In the genomic region with DNA sequence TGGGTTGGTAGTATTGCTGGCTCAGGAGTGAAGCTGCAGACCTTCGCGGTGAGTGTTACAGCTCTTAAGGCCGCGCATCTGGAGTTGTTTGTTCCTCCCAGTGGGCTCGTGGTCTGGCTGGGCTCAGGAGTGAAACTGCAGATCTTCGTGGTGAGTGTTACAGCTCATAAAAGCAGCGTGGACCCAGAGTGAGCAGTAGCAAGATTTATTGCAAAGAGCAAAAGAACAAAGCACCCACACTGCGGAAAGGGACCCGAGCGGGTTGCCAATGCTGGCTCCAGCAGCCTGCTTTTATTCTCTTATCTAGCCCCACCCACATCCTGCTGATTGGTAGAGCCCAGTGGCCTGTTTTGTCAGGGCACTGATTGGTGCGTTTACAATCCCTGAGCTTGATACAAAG, we compare ENCODE assay signal across 9 cellular contexts. TPM values are rescaled to one million over a fixed set of nuclear protein-coding genes. Genes with fewer than 3 reads are reported as not detected.
DNase-seq lines count a peak whose midpoint lies in the region; ATAC-seq, FAIRE-seq and TF ChIP-seq lines count a peak whose summit lies in the region.
"Not testable (repeated sequence)": the region's sequence is repeated elsewhere in the genome, so short reads cannot be mapped to it uniquely, and the experiment has no call there.
"Had no signal": no experiment of that assay in that cellular context is flagged by ENCODE, and none has a peak within 500 bp of the region (broad histone marks: within the 10 kb centered on the region; RNA-seq: fewer than 3 reads in every experiment).

No MANE protein-coding gene starts in this region.

- intact Hi-C loops in IMR-90 (cut with micrococcal nuclease); GM12878 (cut with micrococcal nuclease; ENCODE audit: unreplicated experiment); psoas muscle (cut with DNase I): not testable (repeated sequence)

- H3K9me3 ChIP-seq in IMR-90 (ENCODE audit: control insufficient read depth, insufficient read depth, low read length); GM12878 (replicated peaks; ENCODE audit: control insufficient read depth, insufficient read depth, low read length); psoas muscle; thoracic aorta: not testable (repeated sequence)

- dilution Hi-C loops in IMR-90 (cut with HindIII; ENCODE audit: low sequenced_read_pairs, unreplicated experiment): not testable (repeated sequence)

- H3K9ac ChIP-seq in IMR-90 (ENCODE audit: low read depth, low read length); GM12878 (ENCODE audit: control insufficient read depth, insufficient read depth, low read length): not testable (repeated sequence)

- not testable (repeated sequence) for H3K23ac ChIP-seq in IMR-90 (ENCODE audit: low read depth, low read length)

- not testable (repeated sequence) for H4K20me1 ChIP-seq in IMR-90 (ENCODE audit: insufficient read depth, low read length); GM12878 (ENCODE audit: control insufficient read depth, insufficient read depth)

- H3K14ac ChIP-seq in IMR-90 (replicated peaks; ENCODE audit: low read depth, low read length): not testable (repeated sequence)

- not testable (repeated sequence) for H2AK5ac ChIP-seq in IMR-90 (ENCODE audit: low read depth, low read length)

- RAD21 ChIA-PET in GM12878 (lab: Charles Lee; ENCODE audit: unreplicated experiment): not testable (repeated sequence)

- not testable (repeated sequence) for TF ChIP-seq POLR2A in IMR-90 (IDR thresholded peaks at IDR 0.05; ENCODE audit: low read depth, low read length); GM12878 (IDR thresholded peaks at IDR 0.05; ENCODE audit: low read depth, low read length)

- not testable (repeated sequence) for H3K9me1 ChIP-seq in IMR-90 (ENCODE audit: insufficient read depth, low read length)

- H3K9me3 Mint-ChIP-seq in activated T-cell treated with anti-CD3 and anti-CD28 coated beads, Interleukin-2, amount 50 U/mL, for 24 hours: not testable (repeated sequence)

- H3K4me1 Mint-ChIP-seq in activated T-cell treated with anti-CD3 and anti-CD28 coated beads, Interleukin-2, amount 50 U/mL, for 24 hours (ENCODE audit: low read depth): peaks cover 59% of the 10 kb centered on the region

- not testable (repeated sequence) for H3K36me3 ChIP-seq in IMR-90 (ENCODE audit: control insufficient read depth, insufficient read depth, low read length); GM12878 (ENCODE audit: control insufficient read depth in 2 of 2, insufficient read depth in 2 of 2, low read length in 1 of 2); psoas muscle (ENCODE audit: insufficient read depth in 1 of 2, low read depth in 1 of 2); thoracic aorta

- H3K36me3 Mint-ChIP-seq in activated T-cell treated with anti-CD3 and anti-CD28 coated beads, Interleukin-2, amount 50 U/mL, for 24 hours (ENCODE audit: low read depth): peaks cover 47% of the 10 kb centered on the region

- H3K4me3 ChIP-seq in IMR-90 (ENCODE audit: insufficient read depth, low read depth, low read length); GM12878; psoas muscle: not testable (repeated sequence)
- peak overlapping the region; percentile 71 for H3K4me3 ChIP-seq in thoracic aorta

- POLR2A ChIA-PET in IMR-90 (lab: Charles Lee; ENCODE audit: unreplicated experiment); GM12878 (lab: Charles Lee): not testable (repeated sequence)

- H3K56ac ChIP-seq in IMR-90 (ENCODE audit: extremely low read depth, insufficient read depth, low read length): not testable (repeated sequence)

- TF ChIP-seq RAD21 in IMR-90 (IDR thresholded peaks at IDR 0.05; ENCODE audit: low read length); GM12878 (IDR thresholded peaks at IDR 0.05; ENCODE audit: insufficient read depth, low read depth, low read length): not testable (repeated sequence)

- not testable (repeated sequence) for FAIRE-seq in GM12878 (lab: Jason Lieb, UNC)

- H3K27me3 ChIP-seq in IMR-90 (ENCODE audit: control insufficient read depth, insufficient read depth, low read length); GM12878 (replicated peaks in 1 of 2; ENCODE audit: control insufficient read depth in 2 of 2, insufficient read depth in 2 of 2, low read length in 1 of 2); psoas muscle (ENCODE audit: insufficient read depth in 3 of 3, low read length in 2 of 3); thoracic aorta (replicated peaks; ENCODE audit: insufficient read depth): not testable (repeated sequence)

- H2BK5ac ChIP-seq in IMR-90 (ENCODE audit: low read depth, low read length, poor library complexity, severe bottlenecking): not testable (repeated sequence)

- not testable (repeated sequence) for H2AK9ac ChIP-seq in IMR-90 (replicated peaks; ENCODE audit: low read depth, low read length, poor library complexity)

- in situ Hi-C loops in IMR-90 (cut with MboI; ENCODE audit: low sequenced_read_pairs); GM12878 (cut with MboI): not testable (repeated sequence)

- WGBS in IMR-90 (ENCODE audit: extremely low coverage in 2 of 2, insufficient read length in 1 of 2), 2 experiments: 83% methylated on average over 2 of the region's 11 CpGs; no CpG with 5 or more reads in 1 of the 2 experiments
- WGBS in GM12878 (ENCODE audit: insufficient coverage, insufficient replicate concordance, low lambda C conversion rate, missing lambda C conversion rate): 80% methylated on average over 11 of the region's 11 CpGs
- WGBS in psoas muscle, 3 donors: 59 to 81% (median 61%) methylated on average over 11 of the region's 11 CpGs

- H2BK15ac ChIP-seq in IMR-90 (ENCODE audit: low read depth, low read length): not testable (repeated sequence)

- H3K27me3 Mint-ChIP-seq in activated T-cell treated with anti-CD3 and anti-CD28 coated beads, Interleukin-2, amount 50 U/mL, for 24 hours: not testable (repeated sequence)

- not testable (repeated sequence) for BruUV-seq in IMR-90 (replicated peaks; lab: Mats Ljungman, UMichigan); GM12878 (replicated peaks; lab: Mats Ljungman, UMichigan)

- not testable (repeated sequence) for H2BK120ac ChIP-seq in IMR-90 (ENCODE audit: low read depth, low read length)

- not testable (repeated sequence) for H3K4me2 ChIP-seq in IMR-90 (ENCODE audit: low read depth, low read length); GM12878 (ENCODE audit: control insufficient read depth, insufficient read depth)

- TF ChIP-seq EP300 in GM12878 (IDR thresholded peaks at IDR 0.05; ENCODE audit: borderline replicate concordance in 1 of 2, control insufficient read depth in 1 of 2, low read depth in 2 of 2, low read length in 2 of 2): not testable (repeated sequence)

- SMC1A ChIA-PET in GM12878 (lab: Charles Lee; ENCODE audit: uncharacterized antibody, unreplicated experiment): interaction anchor here (0.7 kb wide), 1 partner anchor 548 kb away, joined by 4 read pairs; no protein-coding TSS in a partner anchor

- not testable (repeated sequence) for H3K4ac ChIP-seq in IMR-90 (ENCODE audit: low read depth, low read length)

- not testable (repeated sequence) for H2AFZ ChIP-seq in IMR-90 (replicated peaks; ENCODE audit: low read length, poor library complexity)
- peak overlapping the region; percentile 19; the same call in 1 of the 2 replicates for H2AFZ ChIP-seq in GM12878 (ENCODE audit: control insufficient read depth, low read depth, low read length)

- ATAC-seq in IMR-90 (ENCODE audit: low read depth); GM12878; psoas muscle; thoracic aorta (ENCODE audit: insufficient number of reproducible peaks, low FRiP score, low read depth): not testable (repeated sequence)

- TF ChIP-seq CTCF in IMR-90 (conservative IDR thresholded peaks at IDR 0.05; ENCODE audit: low read depth, low read length); GM12878 (IDR thresholded peaks at IDR 0.05 in 2 of 3, conservative IDR thresholded peaks at IDR 0.05 in 1 of 3; ENCODE audit: control insufficient read depth in 2 of 3, extremely low read depth in 1 of 3, insufficient read depth in 1 of 3, low read depth in 3 of 3, low read length in 3 of 3); psoas muscle (IDR thresholded peaks at IDR 0.05); thoracic aorta (IDR thresholded peaks at IDR 0.05): not testable (repeated sequence)

- DNase-seq in IMR-90; GM12878 (ENCODE audit: low read depth, low spot score); thoracic aorta (ENCODE audit: low spot score): not testable (repeated sequence)
- peak; percentile 84 for DNase-seq in activated CD4-positive, CD25-positive, alpha-beta regulatory T cell treated with anti-CD3 and anti-CD28 coated beads, Interleukin-2, amount 50 U/mL, for 72 hours
- DNase-seq in activated T-cell treated with anti-CD3 and anti-CD28 coated beads, Interleukin-2, amount 50 U/mL, for 24 hours: peak; percentile 82
- DNase-seq in iris pigment epithelial cell (ENCODE audit: low read depth): peak; percentile 3
- peak; percentile 11 to 60 for DNase-seq in psoas muscle
- DNase-seq in stimulated activated CD8-positive, alpha-beta memory T cell treated with anti-CD3 and anti-CD28 coated beads, Interleukin-12 subunit alpha, Interleukin-12 subunit beta, amount 100 ng/mL, for 1 hour (ENCODE audit: low read depth): peak; percentile 71

- not testable (repeated sequence) for H3K79me1 ChIP-seq in IMR-90 (ENCODE audit: low read depth in 1 of 2, low read length in 2 of 2)

- 0 out of 2 replicates have a peak overlapping the region, but pooled peaks have one; percentile 47 for H4K5ac ChIP-seq in IMR-90 (ENCODE audit: low read depth, low read length)

- not testable (repeated sequence) for H2BK20ac ChIP-seq in IMR-90 (ENCODE audit: low read depth, low read length)

- CTCF ChIA-PET in IMR-90 (lab: Yijun Ruan, JAX): interaction anchor here (0.6 kb wide), 1 partner anchor 111 kb away, joined by 3 read pairs; no protein-coding TSS in a partner anchor
- CTCF ChIA-PET in GM12878 (lab: Yijun Ruan, JAX): interaction anchor here (0.9 to 2.3 kb wide), 2 partner anchors 10 to 231 kb away, joined by 3 to 5 read pairs; no protein-coding TSS in a partner anchor

- H3K79me2 ChIP-seq in GM12878 (ENCODE audit: control insufficient read depth, insufficient read depth, low read length): not testable (repeated sequence)

- H3K18ac ChIP-seq in IMR-90 (ENCODE audit: low read depth, low read length): not testable (repeated sequence)

- peak overlapping the region; percentile 100 for H3K27ac Mint-ChIP-seq in activated T-cell treated with anti-CD3 and anti-CD28 coated beads, Interleukin-2, amount 50 U/mL, for 24 hours

- H3K4me3 Mint-ChIP-seq in activated T-cell treated with anti-CD3 and anti-CD28 coated beads, Interleukin-2, amount 50 U/mL, for 24 hours: peak overlapping the region; percentile 96

- H3K27ac ChIP-seq in IMR-90 (ENCODE audit: insufficient read depth, low read length); GM12878 (ENCODE audit: control insufficient read depth, insufficient read depth); psoas muscle: not testable (repeated sequence)
- H3K27ac ChIP-seq in thoracic aorta: peak overlapping the region; percentile 57 to 71

- H4K8ac ChIP-seq in IMR-90 (ENCODE audit: low read depth in 2 of 2, low read length in 2 of 2): not testable (repeated sequence)

- H3K4me1 ChIP-seq in IMR-90 (ENCODE audit: control insufficient read depth, insufficient read depth, low read length); GM12878 (ENCODE audit: control insufficient read depth, insufficient read depth, low read length); psoas muscle: not testable (repeated sequence)
- H3K4me1 ChIP-seq in thoracic aorta (ENCODE audit: control insufficient read depth in 1 of 2, low read depth in 2 of 2): peaks cover 31 to 48% of the 10 kb centered on the region in 2 donors

- H4K91ac ChIP-seq in IMR-90 (ENCODE audit: insufficient read depth, low read depth, low read length): not testable (repeated sequence)

RNA-seq across cellular contexts. Expression of gene GBP2, which starts 1.3 kb away (rescaled TPM):
- total RNA-seq in IMR-90 (2012; rRNA removed): 12.8 and 17.7 TPM in 2 replicates
- 6.7 and 8.2 TPM in 2 replicates for polyA plus RNA-seq in IMR-90 (2012; rRNA removed)
- polyA plus RNA-seq in IMR-90 (2012; cell fraction: cytosol; rRNA removed): 4.1 and 4.5 TPM in 2 replicates
- 2.2 and 10.3 TPM in 2 replicates for polyA plus RNA-seq in IMR-90 (2012; cell fraction: nucleus; rRNA removed; ENCODE audit: low replicate concordance)
- total RNA-seq in GM12878 (2013; cell fraction: nucleolus; rRNA removed): 11.1 and 12.4 TPM in 2 replicates
- total RNA-seq in GM12878 (2014; rRNA removed): 3.2 and 3.5 TPM in 2 replicates
- total RNA-seq in GM12878 (2014; rRNA removed; fragmentation: Illumina TruSeq; extraction: Trizol): 5.9 and 7.7 TPM in 2 replicates
- total RNA-seq in GM12878 (2021): 3.1 TPM in 2 replicates
- 11.0 TPM for polyA plus RNA-seq in GM12878 (2011; ENCODE audit: low read depth)
- 5.6 and 6.1 TPM in 2 replicates for polyA plus RNA-seq in GM12878 (2011; rRNA removed)
- polyA plus RNA-seq in GM12878 (2011; cell fraction: cytosol; rRNA removed): 3.7 and 4.0 TPM in 2 replicates
- polyA plus RNA-seq in GM12878 (2011; cell fraction: nucleus; rRNA removed): 3.2 and 4.8 TPM in 2 replicates
- polyA plus RNA-seq in GM12878 (2012): 11.9 and 12.4 TPM in 2 replicates
- polyA plus RNA-seq in GM12878 (2014; fragmentation: Illumina TruSeq; extraction: Trizol): 5.2 and 7.7 TPM in 2 replicates
- polyA plus RNA-seq in GM12878 (2014; fragmentation: Nextera tagmentation; extraction: Ambion mirVana): 1 to 10 TPM; 2.6 to 4.0 TPM
- polyA plus RNA-seq in GM12878 (2014; rRNA removed): 3.2 TPM in 2 replicates
- 1 to 10 TPM; 1.6 TPM for polyA plus RNA-seq in GM12878 (2016; fragmentation: Nextera tagmentation; extraction: Ambion mirVana)
- polyA minus RNA-seq in GM12878 (2011; rRNA and poly(A)+ RNA removed): 4.8 and 5.1 TPM in 2 replicates
- 1.6 and 2.0 TPM in 2 replicates for polyA minus RNA-seq in GM12878 (2011; cell fraction: cytosol; rRNA and poly(A)+ RNA removed)
- 2.9 and 4.1 TPM in 2 replicates for polyA minus RNA-seq in GM12878 (2011; cell fraction: nucleus; rRNA and poly(A)+ RNA removed)
- total RNA-seq in psoas muscle: 10 to 100 TPM; 11.3 to 33.8 (median 26.3) TPM
- polyA plus RNA-seq in psoas muscle: 10 to 100 TPM; 12.7 to 36.6 (median 21.2) TPM
- 10 to 100 TPM; 79.7 to 89.5 TPM for total RNA-seq in thoracic aorta

RNA-seq across cellular contexts. Expression of gene GBP7, which starts 48.6 kb away (rescaled TPM):
- total RNA-seq in IMR-90 (2012; rRNA removed): not detected in 2 replicates
- not detected in 2 replicates for polyA plus RNA-seq in IMR-90 (2012; rRNA removed)
- not detected in 2 replicates for polyA plus RNA-seq in IMR-90 (2012; cell fraction: cytosol; rRNA removed)
- polyA plus RNA-seq in IMR-90 (2012; cell fraction: nucleus; rRNA removed; ENCODE audit: low replicate concordance): not detected in 2 replicates
- not detected in 2 replicates for total RNA-seq in GM12878 (2013; cell fraction: nucleolus; rRNA removed)
- not detected in 2 replicates for total RNA-seq in GM12878 (2014; rRNA removed)
- total RNA-seq in GM12878 (2014; rRNA removed; fragmentation: Illumina TruSeq; extraction: Trizol): not detected in 2 replicates
- not detected in 2 replicates for total RNA-seq in GM12878 (2021)
- polyA plus RNA-seq in GM12878 (2011; ENCODE audit: low read depth): not detected
- not detected in 2 replicates for polyA plus RNA-seq in GM12878 (2011; rRNA removed)
- polyA plus RNA-seq in GM12878 (2011; cell fraction: cytosol; rRNA removed): not detected in 2 replicates
- not detected in 2 replicates for polyA plus RNA-seq in GM12878 (2011; cell fraction: nucleus; rRNA removed)
- not detected in 2 replicates for polyA plus RNA-seq in GM12878 (2012)
- polyA plus RNA-seq in GM12878 (2014; fragmentation: Illumina TruSeq; extraction: Trizol): not detected in 2 replicates
- not detected for polyA plus RNA-seq in GM12878 (2014; fragmentation: Nextera tagmentation; extraction: Ambion mirVana)
- polyA plus RNA-seq in GM12878 (2014; rRNA removed): not detected in 2 replicates
- not detected for polyA plus RNA-seq in GM12878 (2016; fragmentation: Nextera tagmentation; extraction: Ambion mirVana)
- polyA minus RNA-seq in GM12878 (2011; rRNA and poly(A)+ RNA removed): not detected in 2 replicates
- polyA minus RNA-seq in GM12878 (2011; cell fraction: cytosol; rRNA and poly(A)+ RNA removed): not detected in 2 replicates
- polyA minus RNA-seq in GM12878 (2011; cell fraction: nucleus; rRNA and poly(A)+ RNA removed): not detected in 2 replicates
- total RNA-seq in psoas muscle: not detected
- polyA plus RNA-seq in psoas muscle: not detected
- under 1 TPM in 1 of 2 donors, not detected in 1; 0.21 TPM for total RNA-seq in thoracic aorta
- total RNA-seq: H7 had no signal
